In genomic region chr12:128531153-128531552, GRCh38 we compare ENCODE assay signal across 3 cellular contexts.
TF ChIP-seq lines count a peak whose summit lies in the region.

No MANE protein-coding gene starts in this region.

TF ChIP-seq in liver, 16 proteins besides CTCF, POLR2A, EP300 and RAD21:
- no peak for TF ChIP-seq MAX (IDR thresholded peaks at IDR 0.05)
- TF ChIP-seq TAF1 (conservative IDR thresholded peaks at IDR 0.05): no peak
- TF ChIP-seq RXRA (IDR thresholded peaks at IDR 0.05): no peak

TF ChIP-seq in HepG2, 621 proteins besides CTCF, POLR2A, EP300 and RAD21:
- TF ChIP-seq ZNF552 (CRISPR knock-in tag; IDR thresholded peaks at IDR 0.05; ENCODE audit: borderline replicate concordance) (no peak), STAG1 (CRISPR knock-in tag; IDR thresholded peaks at IDR 0.05) (no peak), NFYC (CRISPR knock-in tag; IDR thresholded peaks at IDR 0.05) (no peak), SP140L (CRISPR knock-in tag; IDR thresholded peaks at IDR 0.05; ENCODE audit: borderline replicate concordance) (no peak), CCDC6 (CRISPR knock-in tag; IDR thresholded peaks at IDR 0.05) (no peak), UBTF (CRISPR knock-in tag; IDR thresholded peaks at IDR 0.05) (no peak), ARHGAP35 (CRISPR knock-in tag; IDR thresholded peaks at IDR 0.05; ENCODE audit: borderline replicate concordance) (no peak), ZNF569 (CRISPR knock-in tag; IDR thresholded peaks at IDR 0.05; ENCODE audit: borderline replicate concordance) (no peak)

TF ChIP-seq in H1, 55 proteins besides CTCF, POLR2A, EP300 and RAD21:
- TF ChIP-seq TCF12 (IDR thresholded peaks at IDR 0.05; ENCODE audit: low read depth, low read length) (no peak), EGR1 (IDR thresholded peaks at IDR 0.05; ENCODE audit: borderline replicate concordance, low read depth, low read length) (no peak), JUND (IDR thresholded peaks at IDR 0.05; ENCODE audit: low read length) (peak; percentile 87), MAFK (IDR thresholded peaks at IDR 0.05; ENCODE audit: low read depth, low read length) (peak; percentile 40; the same call in 1 of the 2 replicates), USF2 (IDR thresholded peaks at IDR 0.05; ENCODE audit: low read length) (no peak), CEBPB (IDR thresholded peaks at IDR 0.05; ENCODE audit: low read depth, low read length) (no peak), SP2 (IDR thresholded peaks at IDR 0.05; ENCODE audit: low read length) (no peak), TEAD4 (IDR thresholded peaks at IDR 0.05; ENCODE audit: low read depth, low read length) (no peak), CBX5 (IDR thresholded peaks at IDR 0.05; ENCODE audit: low read depth, low read length) (no peak), BACH1 (IDR thresholded peaks at IDR 0.05; ENCODE audit: low read length) (peak; percentile 71; the same call in 1 of the 2 replicates), JUN (IDR thresholded peaks at IDR 0.05; ENCODE audit: low read depth, low read length) (no peak), HDAC6 (IDR thresholded peaks at IDR 0.05; ENCODE audit: low read depth, low read length) (no peak), YY1 (IDR thresholded peaks at IDR 0.05; ENCODE audit: low read depth, low read length) (no peak), KDM4A (IDR thresholded peaks at IDR 0.05; ENCODE audit: low read depth, low read length, severe bottlenecking) (no peak)
TF ChIP-seq in H1: peak in this region for 3.
